In the genomic region with DNA sequence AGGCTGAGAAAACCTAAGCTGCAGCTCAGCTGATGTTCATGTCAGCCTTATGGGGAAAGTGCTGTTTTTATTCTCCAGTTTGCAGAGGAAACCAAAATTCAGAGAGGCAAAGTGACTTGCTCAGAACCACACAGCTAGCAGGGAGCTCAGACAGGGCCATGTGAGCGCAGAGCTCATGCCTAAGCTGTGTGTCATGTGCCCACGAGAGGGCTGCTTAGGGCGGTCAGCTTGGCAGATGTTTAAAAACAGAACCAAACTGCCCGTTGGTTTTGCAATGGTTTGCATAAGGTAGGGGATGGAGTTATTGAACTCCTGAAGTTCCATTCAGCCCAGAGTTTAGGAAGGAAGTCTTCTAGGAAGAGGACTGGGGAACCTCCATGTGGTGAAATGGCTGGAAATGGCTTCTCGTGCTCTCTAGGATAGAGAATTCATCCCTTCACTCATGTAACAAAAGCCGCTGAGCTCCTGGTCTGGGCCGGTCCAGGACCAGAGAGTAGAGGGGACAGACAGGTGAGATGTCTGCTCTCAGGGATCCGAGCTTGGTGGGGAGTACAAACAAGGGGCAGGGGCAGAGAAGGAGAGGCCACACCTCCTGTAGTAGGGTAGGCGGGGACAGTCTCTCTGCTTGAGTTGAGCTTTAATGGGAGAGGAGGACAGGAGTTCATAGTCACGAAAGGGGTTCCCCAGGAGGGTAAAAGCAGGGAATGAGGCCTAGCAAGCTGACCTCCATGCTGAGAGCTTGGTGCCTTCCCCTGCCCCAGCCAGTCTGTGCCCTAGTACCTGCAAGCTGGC, we compare ENCODE assay signal across 9 cellular contexts. TPM values are rescaled to one million over a fixed set of nuclear protein-coding genes. Genes with fewer than 3 reads are reported as not detected.
DNase-seq lines count a peak whose midpoint lies in the region; ATAC-seq and TF ChIP-seq lines count a peak whose summit lies in the region.
"Had no signal": no experiment of that assay in that cellular context is flagged by ENCODE, and none has a peak within 500 bp of the region (broad histone marks: within the 10 kb centered on the region; RNA-seq: fewer than 3 reads in every experiment).

No MANE protein-coding gene starts in this region.

- H3K4me2 ChIP-seq in PC-3 (ENCODE audit: low read length), result no peak overlapping the region

- ATAC-seq in PC-3, result peak; percentile 56; the same call in 1 of the 2 replicates
- no peak for ATAC-seq in GM21825 (IDR thresholded peaks at IDR 0.05; ENCODE audit: unreplicated experiment)
- no peak for ATAC-seq in HG02840 (IDR thresholded peaks at IDR 0.05; ENCODE audit: low FRiP score, unreplicated experiment)

- H3K9ac ChIP-seq in PC-3 (ENCODE audit: low read length), result no peak overlapping the region

- H3K4me1 ChIP-seq in PC-3 (ENCODE audit: insufficient read depth, low read length), result peaks cover 9% of the 10 kb centered on the region; the same call in 1 of the 2 replicates

- peaks cover 59% of the 10 kb centered on the region for H3K4me1 Mint-ChIP-seq in osteocyte (ENCODE audit: unreplicated experiment)

- no peak overlapping the region for H2AFZ ChIP-seq in PC-3 (ENCODE audit: low read length)

- no peaks in the 10 kb centered on the region for H3K9me3 ChIP-seq in PC-3 (ENCODE audit: low read length)

- no peak overlapping the region for H3K27ac ChIP-seq in PC-3 (ENCODE audit: low read length)

- POLR2A ChIA-PET in PC-3 (lab: Charles Lee; ENCODE audit: unreplicated experiment), result no interaction called here

- H4K20me1 ChIP-seq in PC-3 (ENCODE audit: low read length), result no peaks in the 10 kb centered on the region

- CTCF ChIA-PET in PC-3 (lab: Charles Lee), result no interaction called here

- no TSS peak for BruUV-seq in PC-3 (replicated peaks; lab: Mats Ljungman, UMichigan)

- DNase-seq in EL, result peak; percentile 88
- peak; percentile 52 for DNase-seq in PC-3
- peak; percentile 93 for DNase-seq in fibroblast of gingiva (ENCODE audit: low read depth)
- no peak for DNase-seq in osteocyte (ENCODE audit: extremely low spot score, unreplicated experiment)
- no peak for DNase-seq in germinal center (ENCODE audit: low spot score)
- DNase-seq in pons (ENCODE audit: low spot score), result no peak

- no peaks in the 10 kb centered on the region for H3K9me3 Mint-ChIP-seq in osteocyte (ENCODE audit: unreplicated experiment)

- no peak overlapping the region for H3K4me3 ChIP-seq in PC-3 (ENCODE audit: low read length)

- H3K27ac Mint-ChIP-seq in osteocyte (ENCODE audit: unreplicated experiment), result peak overlapping the region; percentile 94

- no peak for TF ChIP-seq CTCF in PC-3 (conservative IDR thresholded peaks at IDR 0.05; ENCODE audit: low read depth, low read length)
- no peak for TF ChIP-seq CTCF in osteocyte (IDR thresholded peaks at IDR 0.05)

- no peaks in the 10 kb centered on the region for H3K27me3 Mint-ChIP-seq in osteocyte (ENCODE audit: unreplicated experiment)

- no peaks in the 10 kb centered on the region for H3K79me2 ChIP-seq in PC-3 (ENCODE audit: low read length)

- intact Hi-C loops in PC-3 (cut with micrococcal nuclease), result no loop called here

- no peaks in the 10 kb centered on the region for H3K9me2 ChIP-seq in PC-3 (replicated peaks; ENCODE audit: low read length)

- no peak overlapping the region for H3K4me3 Mint-ChIP-seq in osteocyte (ENCODE audit: unreplicated experiment)

- H3K36me3 Mint-ChIP-seq in osteocyte (ENCODE audit: unreplicated experiment), result peaks cover 2% of the 10 kb centered on the region

- no peaks in the 10 kb centered on the region for H3K27me3 ChIP-seq in PC-3 (ENCODE audit: low read length)

- no peaks in the 10 kb centered on the region for H3F3A ChIP-seq in PC-3 (ENCODE audit: low read length, unreplicated experiment)

- no peaks in the 10 kb centered on the region for H3K36me3 ChIP-seq in PC-3 (ENCODE audit: low read depth, low read length)

RNA-seq across cellular contexts. Expression of a gene that starts 46.9 kb away (rescaled TPM):
- total RNA-seq in PC-3 (2014; rRNA removed) (11.2 and 11.3 TPM in 2 replicates), osteocyte (24.0 and 26.0 TPM in 2 replicates)
- total RNA-seq: T-helper 2 cell treated with Interferon-gamma antibody and Interleukin-4, amounts not matched to agents 100 ng/mL and 5 ng/mL, for 36 hours had no signal

Comparison
In these comparisons a context has a peak if more than half of its experiments do, and no peak if none do; other contexts are left out.
1. DNase-seq: peak in EL (single experiment), PC-3 (single experiment) and fibroblast of gingiva (single experiment); none in osteocyte (single experiment), germinal center (single experiment) and pons (single experiment).